ENCODE assay signal across 10 cellular contexts in genomic region chr5:132094393-132095076, GRCh38. TPM values are rescaled to one million over a fixed set of nuclear protein-coding genes. Genes with fewer than 3 reads are reported as not detected.
A peak's percentile ranks its signal among the peaks of the same experiment; 100 is the strongest.
DNase-seq lines count a peak whose midpoint lies in the region; ATAC-seq, FAIRE-seq and TF ChIP-seq lines count a peak whose summit lies in the region.
"Had no signal": no experiment of that assay in that cellular context is flagged by ENCODE, and none has a peak within 500 bp of the region (broad histone marks: within the 10 kb centered on the region; RNA-seq: fewer than 3 reads in every experiment).

No MANE protein-coding gene starts in this region.

- peak overlapping the region; percentile 61 for H3K4me2 ChIP-seq in OCI-LY3 (ENCODE audit: low read length)

- no peaks in the 10 kb centered on the region for H3K79me2 ChIP-seq in OCI-LY3 (ENCODE audit: low read length)

- no peak overlapping the region for H2AFZ ChIP-seq in OCI-LY3 (ENCODE audit: low read depth, low read length)

- H3K27me3 ChIP-seq in OCI-LY3 (ENCODE audit: low read depth, low read length) (peaks cover 14% of the 10 kb centered on the region), pancreas (no peaks in the 10 kb centered on the region)

- FAIRE-seq in pancreas (lab: Jason Lieb, UNC): no peak

- WGBS in pancreas, 2 donors: 53 to 62% methylated on average over 12 of the region's 12 CpGs

- H3K4me3 ChIP-seq in OCI-LY3 (ENCODE audit: low read length) (no peak overlapping the region), pancreas (no peak overlapping the region), mucosa of descending colon (no peak overlapping the region)

- intact Hi-C loops in pancreas (cut with DNase I): no loop called here
- intact Hi-C loops in mucosa of descending colon (cut with DNase I, micrococcal nuclease): no loop called here

- H3K27ac ChIP-seq in OCI-LY3 (ENCODE audit: low read length) (peak overlapping the region; percentile 57), pancreas (no peak overlapping the region)
- H3K27ac ChIP-seq: VCaP had no signal

- H3K36me3 ChIP-seq in OCI-LY3 (replicated peaks; ENCODE audit: low read depth, low read length) (no peaks in the 10 kb centered on the region), pancreas (no peaks in the 10 kb centered on the region), mucosa of descending colon (ENCODE audit: low read depth) (no peaks in the 10 kb centered on the region)

- H4K20me1 ChIP-seq in OCI-LY3 (ENCODE audit: insufficient read depth, low read length): no peaks in the 10 kb centered on the region

- TF ChIP-seq CTCF in OCI-LY3 (IDR thresholded peaks at IDR 0.05; ENCODE audit: low read depth, low read length) (no peak), pancreas (IDR thresholded peaks at IDR 0.05) (no peak), mucosa of descending colon (IDR thresholded peaks at IDR 0.05) (no peak)

- H3K9me3 ChIP-seq in OCI-LY3 (ENCODE audit: insufficient read depth, low read length) (no peaks in the 10 kb centered on the region), pancreas (no peaks in the 10 kb centered on the region), mucosa of descending colon (no peaks in the 10 kb centered on the region)

- H3K4me1 ChIP-seq in OCI-LY3 (ENCODE audit: low read length) (peaks cover 55% of the 10 kb centered on the region), pancreas (no peaks in the 10 kb centered on the region), mucosa of descending colon (ENCODE audit: low read depth) (no peaks in the 10 kb centered on the region)

- DNase-seq in EH (ENCODE audit: low read depth) (peak; percentile 99), dermis microvascular lymphatic vessel endothelial cell (ENCODE audit: low read depth in 2 of 2) (peak; percentile 57 to 86), pancreas (peak in 1 of 6 donors; percentile 39), SHP77 treated with DMSO at 0.1 percent for 48 hours (lab: John Stamatoyannopoulos, UW) (no peak), mucosa of descending colon (no peak), NK-92 (lab: John Stamatoyannopoulos, UW; ENCODE audit: unreplicated experiment) (no peak), mesenteric fat pad (ENCODE audit: low spot score) (no peak)
- DNase-seq: NCI-H187 had no signal

- peak overlapping the region; percentile 49; the same call in 1 of the 2 replicates for H3K9ac ChIP-seq in OCI-LY3 (ENCODE audit: low read length)

- peak in 3 of 4 donors; percentile 15 to 87 (median 69) for ATAC-seq in pancreas
- ATAC-seq in mucosa of descending colon: no peak

RNA-seq across cellular contexts. Expression of gene CSF2, which starts 20.9 kb away (rescaled TPM):
- total RNA-seq in dermis microvascular lymphatic vessel endothelial cell (0.13 TPM in 1 of 2 replicates, not detected in the other), pancreas (under 1 TPM in 1 of 6 donors, not detected in 5; 0.19 TPM), mucosa of descending colon (not detected), mesenteric fat pad (not detected)
- polyA plus RNA-seq in pancreas: not detected

RNA-seq across cellular contexts. Expression of gene IL3, which starts 34.1 kb away (rescaled TPM):
- total RNA-seq in dermis microvascular lymphatic vessel endothelial cell: not detected in 2 replicates
- total RNA-seq in pancreas: not detected
- not detected for polyA plus RNA-seq in pancreas
- not detected for total RNA-seq in mucosa of descending colon
- total RNA-seq in mesenteric fat pad: not detected

Comparison
In these comparisons a context has a peak if more than half of its experiments do, and no peak if none do; other contexts are left out.
1. DNase-seq: peak in EH (single experiment) and dermis microvascular lymphatic vessel endothelial cell (2 of 2); none in SHP77 treated with DMSO at 0.1 percent for 48 hours (single experiment), mucosa of descending colon (0 of 3), NK-92 (single experiment) and mesenteric fat pad (single experiment).